In the genomic region with DNA sequence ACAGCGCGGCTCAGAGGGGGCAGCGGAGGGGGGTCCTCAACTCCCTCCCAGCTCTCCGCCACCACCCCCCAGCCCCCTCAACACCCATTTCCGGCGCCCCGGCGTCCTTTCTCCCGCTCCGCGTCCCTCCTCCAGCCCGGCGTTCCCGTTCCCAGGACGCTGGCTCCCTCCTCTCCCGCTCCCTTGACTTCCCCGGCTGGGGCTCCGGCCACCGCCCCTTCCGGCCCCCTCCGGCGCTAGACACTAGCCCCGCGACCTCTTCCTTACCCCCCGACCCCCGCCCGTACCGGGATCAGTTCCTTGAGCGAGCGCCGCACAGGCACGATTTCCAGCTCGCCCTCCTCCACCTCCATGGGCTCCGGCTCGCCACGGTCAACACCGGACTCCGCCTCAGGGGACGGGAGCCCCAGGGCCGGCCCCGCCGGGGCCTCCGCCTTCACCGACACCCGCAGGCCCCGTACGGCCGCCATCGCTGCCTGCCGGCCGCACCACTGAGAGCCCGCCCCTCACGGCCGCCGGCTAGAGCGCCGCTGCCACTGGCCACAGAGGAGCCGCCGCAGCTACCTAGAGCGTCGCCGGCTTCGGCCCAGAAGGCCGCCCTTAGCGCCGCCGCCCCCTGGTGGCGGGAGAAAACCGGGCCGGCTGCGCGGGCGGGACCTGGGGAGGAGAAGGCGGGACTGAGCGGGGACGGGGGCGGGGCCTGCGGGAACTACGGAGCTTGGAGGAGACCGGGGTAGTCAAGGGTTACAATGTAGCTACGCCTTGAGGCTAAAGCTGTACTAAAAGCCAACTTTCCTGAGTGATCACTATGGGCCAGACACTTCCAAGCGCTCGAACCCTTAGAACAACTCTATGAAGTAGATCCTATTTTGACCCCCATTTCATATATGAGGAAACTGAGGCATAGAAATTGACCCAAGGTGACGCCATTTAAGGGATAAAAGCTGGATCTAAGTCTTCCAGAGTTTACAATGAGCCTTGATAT, we compare ENCODE assay signal across 1 cellular context.
TF ChIP-seq lines count a peak whose summit lies in the region.

A gene with protein sequence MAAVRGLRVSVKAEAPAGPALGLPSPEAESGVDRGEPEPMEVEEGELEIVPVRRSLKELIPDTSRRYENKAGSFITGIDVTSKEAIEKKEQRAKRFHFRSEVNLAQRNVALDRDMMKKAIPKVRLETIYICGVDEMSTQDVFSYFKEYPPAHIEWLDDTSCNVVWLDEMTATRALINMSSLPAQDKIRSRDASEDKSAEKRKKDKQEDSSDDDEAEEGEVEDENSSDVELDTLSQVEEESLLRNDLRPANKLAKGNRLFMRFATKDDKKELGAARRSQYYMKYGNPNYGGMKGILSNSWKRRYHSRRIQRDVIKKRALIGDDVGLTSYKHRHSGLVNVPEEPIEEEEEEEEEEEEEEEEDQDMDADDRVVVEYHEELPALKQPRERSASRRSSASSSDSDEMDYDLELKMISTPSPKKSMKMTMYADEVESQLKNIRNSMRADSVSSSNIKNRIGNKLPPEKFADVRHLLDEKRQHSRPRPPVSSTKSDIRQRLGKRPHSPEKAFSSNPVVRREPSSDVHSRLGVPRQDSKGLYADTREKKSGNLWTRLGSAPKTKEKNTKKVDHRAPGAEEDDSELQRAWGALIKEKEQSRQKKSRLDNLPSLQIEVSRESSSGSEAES (minus strand): TSS at position 493 of the 985 bp plus-strand sequence. CDS start 23 bp downstream, at position 470.

TF ChIP-seq in HepG2, 621 proteins besides CTCF, POLR2A, EP300 and RAD21 (continued from another document and continues in another):
- TF ChIP-seq HMGXB3 (CRISPR knock-in tag; IDR thresholded peaks at IDR 0.05; ENCODE audit: borderline replicate concordance) (no peak), NBN (conservative IDR thresholded peaks at IDR 0.05) (no peak), HES4 (CRISPR knock-in tag; IDR thresholded peaks at IDR 0.05; ENCODE audit: borderline replicate concordance) (peak; percentile 86), NR2C2 (CRISPR knock-in tag; IDR thresholded peaks at IDR 0.05; ENCODE audit: borderline replicate concordance) (peak; percentile 84), ARHGAP35 (CRISPR knock-in tag; IDR thresholded peaks at IDR 0.05; ENCODE audit: borderline replicate concordance) (0 out of 2 replicates have a peak, but pooled peaks have one; percentile 72), DBP (CRISPR knock-in tag; IDR thresholded peaks at IDR 0.05; ENCODE audit: not compliant biosample characterization) (no peak), PRMT3 (CRISPR knock-in tag; IDR thresholded peaks at IDR 0.05; ENCODE audit: borderline replicate concordance, low read depth) (no peak), ZNF773 (CRISPR knock-in tag; IDR thresholded peaks at IDR 0.05; ENCODE audit: borderline replicate concordance) (no peak), ZSCAN25 (CRISPR knock-in tag; IDR thresholded peaks at IDR 0.05) (0 out of 2 replicates have a peak, but pooled peaks have one; percentile 30), HDAC2 (CRISPR knock-in tag; IDR thresholded peaks at IDR 0.05) (no peak; the same call in 1 of the 2 replicates), PLRG1 (conservative IDR thresholded peaks at IDR 0.05) (no peak), SMARCE1 (IDR thresholded peaks at IDR 0.05; ENCODE audit: borderline replicate concordance) (no peak), ZMYM2 (CRISPR knock-in tag; IDR thresholded peaks at IDR 0.05) (no peak), ATF3 (CRISPR knock-in tag; IDR thresholded peaks at IDR 0.05) (peak; percentile 45; the same call in 1 of the 2 replicates), SMARCC2 (IDR thresholded peaks at IDR 0.05) (no peak), ZNF563 (CRISPR knock-in tag; IDR thresholded peaks at IDR 0.05) (peak; percentile 74), EEA1 (CRISPR knock-in tag; IDR thresholded peaks at IDR 0.05; ENCODE audit: borderline replicate concordance) (peak; percentile 84; the same call in 1 of the 2 replicates), ZNF510 (CRISPR knock-in tag; IDR thresholded peaks at IDR 0.05; ENCODE audit: low read depth) (no peak), MAFF (IDR thresholded peaks at IDR 0.05; ENCODE audit: low read depth, low read length) (no peak), ATF2 (CRISPR knock-in tag; IDR thresholded peaks at IDR 0.05) (peak; percentile 80), MXD4 (CRISPR knock-in tag; IDR thresholded peaks at IDR 0.05) (peak; percentile 42; the same call in 1 of the 2 replicates), NPAS2 (CRISPR knock-in tag; IDR thresholded peaks at IDR 0.05; ENCODE audit: borderline replicate concordance) (no peak), SRSF4 (IDR thresholded peaks at IDR 0.05; ENCODE audit: low read depth, low read length, poor library complexity, severe bottlenecking) (no peak), ZNF207 (IDR thresholded peaks at IDR 0.05; ENCODE audit: borderline replicate concordance) (no peak), SUZ12 (IDR thresholded peaks at IDR 0.05; ENCODE audit: low read depth, low read length) (no peak), ZNF614 (CRISPR knock-in tag; IDR thresholded peaks at IDR 0.05; ENCODE audit: borderline replicate concordance) (peak; percentile 81), ZNF800 (CRISPR knock-in tag; IDR thresholded peaks at IDR 0.05) (no peak; the same call in 1 of the 2 replicates), SMYD3 (CRISPR knock-in tag; IDR thresholded peaks at IDR 0.05) (peak; percentile 71; the same call in 1 of the 2 replicates), ZNF224 (CRISPR knock-in tag; IDR thresholded peaks at IDR 0.05) (no peak), ATM (IDR thresholded peaks at IDR 0.05; ENCODE audit: borderline replicate concordance) (no peak), JUNB (CRISPR knock-in tag; IDR thresholded peaks at IDR 0.05; ENCODE audit: borderline replicate concordance) (no peak), ZIK1 (CRISPR knock-in tag; IDR thresholded peaks at IDR 0.05; ENCODE audit: borderline replicate concordance, low read depth) (no peak; the same call in 1 of the 2 replicates)
- TF ChIP-seq, protein P1, sequence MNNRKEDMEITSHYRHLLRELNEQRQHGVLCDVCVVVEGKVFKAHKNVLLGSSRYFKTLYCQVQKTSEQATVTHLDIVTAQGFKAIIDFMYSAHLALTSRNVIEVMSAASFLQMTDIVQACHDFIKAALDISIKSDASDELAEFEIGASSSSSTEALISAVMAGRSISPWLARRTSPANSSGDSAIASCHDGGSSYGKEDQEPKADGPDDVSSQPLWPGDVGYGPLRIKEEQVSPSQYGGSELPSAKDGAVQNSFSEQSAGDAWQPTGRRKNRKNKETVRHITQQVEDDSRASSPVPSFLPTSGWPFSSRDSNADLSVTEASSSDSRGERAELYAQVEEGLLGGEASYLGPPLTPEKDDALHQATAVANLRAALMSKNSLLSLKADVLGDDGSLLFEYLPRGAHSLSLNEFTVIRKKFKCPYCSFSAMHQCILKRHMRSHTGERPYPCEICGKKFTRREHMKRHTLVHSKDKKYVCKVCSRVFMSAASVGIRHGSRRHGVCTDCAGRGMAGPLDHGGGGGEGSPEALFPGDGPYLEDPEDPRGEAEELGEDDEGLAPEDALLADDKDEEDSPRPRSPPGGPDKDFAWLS (CRISPR knock-in tag; IDR thresholded peaks at IDR 0.05; ENCODE audit: borderline replicate concordance) = 0 out of 2 replicates have a peak, but pooled peaks have one; percentile 47
- TF ChIP-seq, protein P2, sequence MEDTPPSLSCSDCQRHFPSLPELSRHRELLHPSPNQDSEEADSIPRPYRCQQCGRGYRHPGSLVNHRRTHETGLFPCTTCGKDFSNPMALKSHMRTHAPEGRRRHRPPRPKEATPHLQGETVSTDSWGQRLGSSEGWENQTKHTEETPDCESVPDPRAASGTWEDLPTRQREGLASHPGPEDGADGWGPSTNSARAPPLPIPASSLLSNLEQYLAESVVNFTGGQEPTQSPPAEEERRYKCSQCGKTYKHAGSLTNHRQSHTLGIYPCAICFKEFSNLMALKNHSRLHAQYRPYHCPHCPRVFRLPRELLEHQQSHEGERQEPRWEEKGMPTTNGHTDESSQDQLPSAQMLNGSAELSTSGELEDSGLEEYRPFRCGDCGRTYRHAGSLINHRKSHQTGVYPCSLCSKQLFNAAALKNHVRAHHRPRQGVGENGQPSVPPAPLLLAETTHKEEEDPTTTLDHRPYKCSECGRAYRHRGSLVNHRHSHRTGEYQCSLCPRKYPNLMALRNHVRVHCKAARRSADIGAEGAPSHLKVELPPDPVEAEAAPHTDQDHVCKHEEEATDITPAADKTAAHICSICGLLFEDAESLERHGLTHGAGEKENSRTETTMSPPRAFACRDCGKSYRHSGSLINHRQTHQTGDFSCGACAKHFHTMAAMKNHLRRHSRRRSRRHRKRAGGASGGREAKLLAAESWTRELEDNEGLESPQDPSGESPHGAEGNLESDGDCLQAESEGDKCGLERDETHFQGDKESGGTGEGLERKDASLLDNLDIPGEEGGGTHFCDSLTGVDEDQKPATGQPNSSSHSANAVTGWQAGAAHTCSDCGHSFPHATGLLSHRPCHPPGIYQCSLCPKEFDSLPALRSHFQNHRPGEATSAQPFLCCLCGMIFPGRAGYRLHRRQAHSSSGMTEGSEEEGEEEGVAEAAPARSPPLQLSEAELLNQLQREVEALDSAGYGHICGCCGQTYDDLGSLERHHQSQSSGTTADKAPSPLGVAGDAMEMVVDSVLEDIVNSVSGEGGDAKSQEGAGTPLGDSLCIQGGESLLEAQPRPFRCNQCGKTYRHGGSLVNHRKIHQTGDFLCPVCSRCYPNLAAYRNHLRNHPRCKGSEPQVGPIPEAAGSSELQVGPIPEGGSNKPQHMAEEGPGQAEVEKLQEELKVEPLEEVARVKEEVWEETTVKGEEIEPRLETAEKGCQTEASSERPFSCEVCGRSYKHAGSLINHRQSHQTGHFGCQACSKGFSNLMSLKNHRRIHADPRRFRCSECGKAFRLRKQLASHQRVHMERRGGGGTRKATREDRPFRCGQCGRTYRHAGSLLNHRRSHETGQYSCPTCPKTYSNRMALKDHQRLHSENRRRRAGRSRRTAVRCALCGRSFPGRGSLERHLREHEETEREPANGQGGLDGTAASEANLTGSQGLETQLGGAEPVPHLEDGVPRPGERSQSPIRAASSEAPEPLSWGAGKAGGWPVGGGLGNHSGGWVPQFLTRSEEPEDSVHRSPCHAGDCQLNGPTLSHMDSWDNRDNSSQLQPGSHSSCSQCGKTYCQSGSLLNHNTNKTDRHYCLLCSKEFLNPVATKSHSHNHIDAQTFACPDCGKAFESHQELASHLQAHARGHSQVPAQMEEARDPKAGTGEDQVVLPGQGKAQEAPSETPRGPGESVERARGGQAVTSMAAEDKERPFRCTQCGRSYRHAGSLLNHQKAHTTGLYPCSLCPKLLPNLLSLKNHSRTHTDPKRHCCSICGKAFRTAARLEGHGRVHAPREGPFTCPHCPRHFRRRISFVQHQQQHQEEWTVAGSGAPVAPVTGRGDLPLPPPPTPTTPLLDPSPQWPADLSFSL (CRISPR knock-in tag; IDR thresholded peaks at IDR 0.05) = no peak
